Comparison of ENCODE assay signal across 26 cellular contexts in genomic region chr12:65818454-65819382, GRCh38. TPM values are rescaled to one million over a fixed set of nuclear protein-coding genes. Genes with fewer than 3 reads are reported as not detected.
DNase-seq lines count a peak whose midpoint lies in the region; ATAC-seq and TF ChIP-seq lines count a peak whose summit lies in the region.
"Had no signal": no experiment of that assay in that cellular context is flagged by ENCODE, and none has a peak within 500 bp of the region (broad histone marks: within the 10 kb centered on the region; RNA-seq: fewer than 3 reads in every experiment).

No MANE protein-coding gene starts in this region.

- ATAC-seq in stimulated activated naive B cell treated with anti-CD40 and anti-IgM and Interleukin-4, amounts not matched to agents 10 μg/mL and 1 μg/mL and 100 μg/mL, for 72 hours (replicated peaks), result no peak
- ATAC-seq: activated CD4-positive, alpha-beta T cell treated with anti-CD3 and anti-CD28 coated beads for 36 hours; body of pancreas; effector memory CD8-positive, alpha-beta T cell; naive thymus-derived CD4-positive, alpha-beta T cell; Right ventricle myocardium inferior; sciatic nerve; stimulated activated effector memory CD8-positive, alpha-beta T cell treated with anti-CD3 and anti-CD28 coated beads, Interleukin-12 subunit alpha, Interleukin-12 subunit beta, amount 100 ng/mL, for 72 hours had no signal

- H3K4me2 ChIP-seq in mesendoderm (ENCODE audit: low read length), result no peak overlapping the region
- H3K4me2 ChIP-seq: hepatocyte had no signal

- H3K4me1 Mint-ChIP-seq in endothelial cell (ENCODE audit: unreplicated experiment) (peaks cover 13% of the 10 kb centered on the region), glutamatergic neuron (ENCODE audit: low read depth, unreplicated experiment) (peaks cover 10% of the 10 kb centered on the region)
- H3K4me1 Mint-ChIP-seq in stimulated activated naive B cell treated with anti-CD40 and anti-IgM and Interleukin-4, amounts not matched to agents 10 μg/mL and 1 μg/mL and 100 μg/mL, for 72 hours, result peaks cover 6 to 14% of the 10 kb centered on the region in 2 donors
- H3K4me1 Mint-ChIP-seq in activated CD4-positive, alpha-beta T cell treated with anti-CD3 and anti-CD28 coated beads, Interleukin-2, amount 10 ng/mL, durations not matched to agents 7 days and 5 days, result peaks cover 13% of the 10 kb centered on the region

- H4K5ac ChIP-seq in mesendoderm (ENCODE audit: low read length), result no peak overlapping the region

- no peaks in the 10 kb centered on the region for H3K36me3 ChIP-seq in mesendoderm (ENCODE audit: control insufficient read depth, insufficient read depth, low read length)
- H3K36me3 ChIP-seq: ovary had no signal

- POLR2A ChIA-PET in activated CD4-positive, alpha-beta T cell treated with anti-CD3 and anti-CD28 coated beads, Interleukin-2, amount 10 ng/mL, durations not matched to agents 7 days and 5 days (lab: Charles Lee), result no interaction called here

- peak; percentile 16 for DNase-seq in GM03348 (ENCODE audit: low spot score)
- DNase-seq in NCI-H226, result peak; percentile 47
- DNase-seq in endothelial cell (ENCODE audit: low spot score), result no peak
- DNase-seq in mesendoderm, result peak; percentile 29
- no peak for DNase-seq in glutamatergic neuron
- DNase-seq in stimulated activated naive B cell treated with anti-CD40 and anti-IgM and Interleukin-4, amounts not matched to agents 10 μg/mL and 1 μg/mL and 100 μg/mL, for 72 hours, result no peak
- DNase-seq in NCI-H2196 (lab: John Stamatoyannopoulos, UW; ENCODE audit: unreplicated experiment), result no peak
- DNase-seq in activated CD4-positive, alpha-beta T cell treated with anti-CD3 and anti-CD28 coated beads, Interleukin-2, amount 10 ng/mL, durations not matched to agents 7 days and 5 days, result no peak
- DNase-seq: activated CD4-positive, alpha-beta T cell treated with anti-CD3 and anti-CD28 coated beads for 36 hours; body of pancreas; effector memory CD8-positive, alpha-beta T cell; Kasumi-1; kidney; naive thymus-derived CD4-positive, alpha-beta T cell; NCI-H1105; NCI-H2081; NCI-H510A; ovary had no signal

- H3K18ac ChIP-seq in mesendoderm (ENCODE audit: low read length), result peak overlapping the region; percentile 78

- H3K27ac ChIP-seq in mesendoderm (ENCODE audit: low read depth, low read length), result no peak overlapping the region
- H3K27ac ChIP-seq: body of pancreas, C4-2B, hepatocyte, ovary had no signal

- H3K27me3 Mint-ChIP-seq in endothelial cell (ENCODE audit: unreplicated experiment) (peaks cover 3% of the 10 kb centered on the region), glutamatergic neuron (ENCODE audit: unreplicated experiment) (peaks cover 2% of the 10 kb centered on the region)
- peaks cover 23 to 25% of the 10 kb centered on the region in 2 donors for H3K27me3 Mint-ChIP-seq in stimulated activated naive B cell treated with anti-CD40 and anti-IgM and Interleukin-4, amounts not matched to agents 10 μg/mL and 1 μg/mL and 100 μg/mL, for 72 hours
- peaks cover 51% of the 10 kb centered on the region for H3K27me3 Mint-ChIP-seq in activated CD4-positive, alpha-beta T cell treated with anti-CD3 and anti-CD28 coated beads, Interleukin-2, amount 10 ng/mL, durations not matched to agents 7 days and 5 days

- no peak overlapping the region for H2BK5ac ChIP-seq in mesendoderm (ENCODE audit: low read length)

- H2AK5ac ChIP-seq in mesendoderm (ENCODE audit: low read length), result no peak overlapping the region

- H2BK120ac ChIP-seq in mesendoderm (ENCODE audit: low read depth, low read length), result no peak overlapping the region

- H2BK15ac ChIP-seq in mesendoderm (replicated peaks; ENCODE audit: low read depth), result no peak overlapping the region

- H3K27me3 ChIP-seq in mesendoderm (ENCODE audit: insufficient read depth, low read length, poor library complexity), result no peaks in the 10 kb centered on the region
- H3K27me3 ChIP-seq: hepatocyte, ovary had no signal

- no peak overlapping the region for H3K27ac Mint-ChIP-seq in endothelial cell (ENCODE audit: unreplicated experiment)
- no peak overlapping the region for H3K27ac Mint-ChIP-seq in glutamatergic neuron (ENCODE audit: unreplicated experiment)
- H3K27ac Mint-ChIP-seq in stimulated activated naive B cell treated with anti-CD40 and anti-IgM and Interleukin-4, amounts not matched to agents 10 μg/mL and 1 μg/mL and 100 μg/mL, for 72 hours, result no peak overlapping the region
- no peak overlapping the region for H3K27ac Mint-ChIP-seq in activated CD4-positive, alpha-beta T cell treated with anti-CD3 and anti-CD28 coated beads, Interleukin-2, amount 10 ng/mL, durations not matched to agents 7 days and 5 days
- H3K27ac Mint-ChIP-seq: activated CD4-positive, alpha-beta T cell treated with anti-CD3 and anti-CD28 coated beads for 36 hours; activated naive CD8-positive, alpha-beta T cell; activated T-helper 1 cell treated with anti-CD3 and anti-CD28 coated beads, Interleukin-12 subunit alpha, Interleukin-12 subunit beta, Interleukin-2, Interleukin-4 antibody, amounts not matched to agents 30 ng/mL and 10 ng/mL and 1 ng/mL, durations not matched to agents 14 hours and 24 hours and 36 hours; effector memory CD8-positive, alpha-beta T cell; memory B cell; naive thymus-derived CD4-positive, alpha-beta T cell; stimulated activated effector memory CD8-positive, alpha-beta T cell treated with anti-CD3 and anti-CD28 coated beads, Interleukin-12 subunit alpha, Interleukin-12 subunit beta, amount 100 ng/mL, for 72 hours had no signal

- no CpG with 5 or more reads among the region's 7 CpGs for WGBS in mesendoderm (ENCODE audit: extremely low coverage, insufficient coverage, low lambda C conversion rate)

- no peaks in the 10 kb centered on the region for H3K79me2 ChIP-seq in mesendoderm (ENCODE audit: control insufficient read depth, insufficient read depth, low read length)
- H3K79me2 ChIP-seq: hepatocyte had no signal

- H3K9me3 Mint-ChIP-seq in endothelial cell (ENCODE audit: unreplicated experiment) (no peaks in the 10 kb centered on the region), glutamatergic neuron (ENCODE audit: unreplicated experiment) (peaks cover 3% of the 10 kb centered on the region)
- peaks cover 4 to 5% of the 10 kb centered on the region in 2 donors for H3K9me3 Mint-ChIP-seq in stimulated activated naive B cell treated with anti-CD40 and anti-IgM and Interleukin-4, amounts not matched to agents 10 μg/mL and 1 μg/mL and 100 μg/mL, for 72 hours
- H3K9me3 Mint-ChIP-seq in activated CD4-positive, alpha-beta T cell treated with anti-CD3 and anti-CD28 coated beads, Interleukin-2, amount 10 ng/mL, durations not matched to agents 7 days and 5 days, result peaks cover 2% of the 10 kb centered on the region
- H3K9me3 Mint-ChIP-seq: activated T-helper 1 cell treated with anti-CD3 and anti-CD28 coated beads, Interleukin-12 subunit alpha, Interleukin-12 subunit beta, Interleukin-2, Interleukin-4 antibody, amounts not matched to agents 30 ng/mL and 10 ng/mL and 1 ng/mL, durations not matched to agents 14 hours and 24 hours and 36 hours; effector memory CD8-positive, alpha-beta T cell; stimulated activated effector memory CD8-positive, alpha-beta T cell treated with anti-CD3 and anti-CD28 coated beads, Interleukin-12 subunit alpha, Interleukin-12 subunit beta, amount 100 ng/mL, for 72 hours had no signal

- no peak overlapping the region for H3K23ac ChIP-seq in mesendoderm (ENCODE audit: low read length)

- peak overlapping the region; percentile 27 for H3K4me3 Mint-ChIP-seq in endothelial cell (ENCODE audit: unreplicated experiment)
- H3K4me3 Mint-ChIP-seq in glutamatergic neuron (ENCODE audit: unreplicated experiment), result no peak overlapping the region
- no peak overlapping the region for H3K4me3 Mint-ChIP-seq in stimulated activated naive B cell treated with anti-CD40 and anti-IgM and Interleukin-4, amounts not matched to agents 10 μg/mL and 1 μg/mL and 100 μg/mL, for 72 hours
- no peak overlapping the region for H3K4me3 Mint-ChIP-seq in activated CD4-positive, alpha-beta T cell treated with anti-CD3 and anti-CD28 coated beads, Interleukin-2, amount 10 ng/mL, durations not matched to agents 7 days and 5 days
- H3K4me3 Mint-ChIP-seq: activated CD4-positive, alpha-beta T cell treated with anti-CD3 and anti-CD28 coated beads for 36 hours; activated naive CD8-positive, alpha-beta T cell; activated T-helper 1 cell treated with anti-CD3 and anti-CD28 coated beads, Interleukin-12 subunit alpha, Interleukin-12 subunit beta, Interleukin-2, Interleukin-4 antibody, amounts not matched to agents 30 ng/mL and 10 ng/mL and 1 ng/mL, durations not matched to agents 14 hours and 24 hours and 36 hours; effector memory CD8-positive, alpha-beta T cell; memory B cell; naive thymus-derived CD4-positive, alpha-beta T cell; stimulated activated effector memory CD8-positive, alpha-beta T cell treated with anti-CD3 and anti-CD28 coated beads, Interleukin-12 subunit alpha, Interleukin-12 subunit beta, amount 100 ng/mL, for 72 hours had no signal

- H4K8ac ChIP-seq in mesendoderm (ENCODE audit: low read depth, low read length), result no peak overlapping the region

- H3K56ac ChIP-seq in mesendoderm (ENCODE audit: low read length), result no peak overlapping the region

- H3K36me3 Mint-ChIP-seq in endothelial cell (ENCODE audit: low read depth, unreplicated experiment) (no peaks in the 10 kb centered on the region), glutamatergic neuron (ENCODE audit: unreplicated experiment) (no peaks in the 10 kb centered on the region)
- peaks cover 0 to 3% of the 10 kb centered on the region in 2 donors for H3K36me3 Mint-ChIP-seq in stimulated activated naive B cell treated with anti-CD40 and anti-IgM and Interleukin-4, amounts not matched to agents 10 μg/mL and 1 μg/mL and 100 μg/mL, for 72 hours
- no peaks in the 10 kb centered on the region for H3K36me3 Mint-ChIP-seq in activated CD4-positive, alpha-beta T cell treated with anti-CD3 and anti-CD28 coated beads, Interleukin-2, amount 10 ng/mL, durations not matched to agents 7 days and 5 days (ENCODE audit: low read depth)
- H3K36me3 Mint-ChIP-seq: activated naive CD8-positive, alpha-beta T cell; memory B cell; stimulated activated effector memory CD8-positive, alpha-beta T cell treated with anti-CD3 and anti-CD28 coated beads, Interleukin-12 subunit alpha, Interleukin-12 subunit beta, amount 100 ng/mL, for 72 hours had no signal

- no peak overlapping the region for H3K4me3 ChIP-seq in mesendoderm (ENCODE audit: low read length)
- H3K4me3 ChIP-seq: body of pancreas, hepatocyte, ovary had no signal

- H3K4me1 ChIP-seq in mesendoderm (ENCODE audit: control insufficient read depth, low read depth, low read length), result peaks cover 4% of the 10 kb centered on the region

- H3K9ac ChIP-seq in mesendoderm (ENCODE audit: low read length), result no peak overlapping the region

- CTCF ChIA-PET in activated CD4-positive, alpha-beta T cell treated with anti-CD3 and anti-CD28 coated beads, Interleukin-2, amount 10 ng/mL, durations not matched to agents 7 days and 5 days (lab: Charles Lee), result no interaction called here

- H3K79me1 ChIP-seq in mesendoderm (ENCODE audit: low read length), result no peaks in the 10 kb centered on the region

- H3K4ac ChIP-seq in mesendoderm (ENCODE audit: low read depth, low read length), result no peak overlapping the region

- no peak for TF ChIP-seq CTCF in endothelial cell (IDR thresholded peaks at IDR 0.05; ENCODE audit: unreplicated experiment)
- no peak for TF ChIP-seq CTCF in glutamatergic neuron (IDR thresholded peaks at IDR 0.05; ENCODE audit: partially characterized antibody, unreplicated experiment)

RNA-seq across cellular contexts. Expression of gene HMGA2, which starts 5.6 kb away (rescaled TPM):
- total RNA-seq in endothelial cell (ENCODE audit: unreplicated experiment) (89.6 TPM), glutamatergic neuron (ENCODE audit: unreplicated experiment) (3.9 TPM)
- polyA plus RNA-seq in mesendoderm (2013, experiment 1 of 2), result 80.1 TPM
- 82.1 TPM for polyA plus RNA-seq in mesendoderm (2013, experiment 2 of 2)
- total RNA-seq in activated CD4-positive, alpha-beta T cell treated with anti-CD3 and anti-CD28 coated beads, Interleukin-2, amount 10 ng/mL, durations not matched to agents 7 days and 5 days, result not detected
- total RNA-seq: activated CD4-positive, alpha-beta T cell treated with anti-CD3 and anti-CD28 coated beads for 36 hours; Right ventricle myocardium inferior had no signal
- polyA plus RNA-seq: naive thymus-derived CD4-positive, alpha-beta T cell had no signal

Comparison
In these comparisons a context has a peak if more than half of its experiments do, and no peak if none do; other contexts are left out.
1. DNase-seq: peak in GM03348 (single experiment), NCI-H226 (single experiment) and mesendoderm (single experiment); none in endothelial cell (single experiment), glutamatergic neuron (single experiment), stimulated activated naive B cell treated with anti-CD40 and anti-IgM and Interleukin-4, amounts not matched to agents 10 μg/mL and 1 μg/mL and 100 μg/mL, for 72 hours (single experiment), NCI-H2196 (single experiment) and activated CD4-positive, alpha-beta T cell treated with anti-CD3 and anti-CD28 coated beads, Interleukin-2, amount 10 ng/mL, durations not matched to agents 7 days and 5 days (single experiment).
2. RNA of gene HMGA2, which starts 5.6 kb away (total RNA-seq): 89.6 TPM in endothelial cell (single experiment); 3.9 TPM in glutamatergic neuron (single experiment) and not detected in activated CD4-positive, alpha-beta T cell treated with anti-CD3 and anti-CD28 coated beads, Interleukin-2, amount 10 ng/mL, durations not matched to agents 7 days and 5 days; every median in the first group is over 10 times any median in the second.